1 cellular context compared by ENCODE assay signal in genomic region chr10:95331596-95332130, GRCh38.
TF ChIP-seq lines count a peak whose summit lies in the region.

No MANE protein-coding gene starts in this region.

TF ChIP-seq in A549, 52 proteins besides CTCF, POLR2A, EP300 and RAD21 (continued from another document):
- TF ChIP-seq ZFP36 (IDR thresholded peaks at IDR 0.05; ENCODE audit: borderline replicate concordance, partially characterized antibody), result no peak
- no peak for TF ChIP-seq KDM5A (IDR thresholded peaks at IDR 0.05)
- no peak for TF ChIP-seq FOXS1 (CRISPR knock-in tag; IDR thresholded peaks at IDR 0.05)
- no peak for TF ChIP-seq RCOR1 (IDR thresholded peaks at IDR 0.05; ENCODE audit: low read depth, low read length)
TF ChIP-seq in A549: peak in this region for 0.
